8 cellular contexts compared by ENCODE assay signal in genomic region chr1:27536767-27537166, GRCh38. TPM values are rescaled to one million over a fixed set of nuclear protein-coding genes. Genes with fewer than 3 reads are reported as not detected.
A peak's percentile ranks its signal among the peaks of the same experiment; 100 is the strongest.
DNase-seq lines count a peak whose midpoint lies in the region; ATAC-seq and TF ChIP-seq lines count a peak whose summit lies in the region.

No MANE protein-coding gene starts in this region.

- no peaks in the 10 kb centered on the region for H3K9me3 Mint-ChIP-seq in T-cell

- peak overlapping the region; percentile 52 to 63 for H3K27ac ChIP-seq in prostate gland

- peaks cover 10% of the 10 kb centered on the region for H3K4me1 ChIP-seq in prostate gland (replicated peaks)

- no peak for TF ChIP-seq CTCF in prostate gland (IDR thresholded peaks at IDR 0.05)

- POLR2A ChIA-PET in T-cell (lab: Charles Lee), result no interaction called here

- WGBS in prostate gland, result 8% methylated on average over 11 of the region's 11 CpGs

- TF ChIP-seq POLR2A in prostate gland (IDR thresholded peaks at IDR 0.05), result no peak

- peaks cover 15% of the 10 kb centered on the region for H3K36me3 Mint-ChIP-seq in T-cell

- ATAC-seq in T-cell (replicated peaks in 1 of 4), result no peak

- intact Hi-C loops in prostate gland (cut with DNase I), result no loop called here

- H3K4me1 Mint-ChIP-seq in T-cell, result peaks cover 13 to 28% (median 23%) of the 10 kb centered on the region in 3 donors

- DNase-seq in ELF-1 (ENCODE audit: low read depth, low spot score), result peak; percentile 95
- peak; percentile 22 to 53 for DNase-seq in SHP77 (lab: John Stamatoyannopoulos, UW)
- peak; percentile 82 for DNase-seq in globus pallidus (ENCODE audit: low spot score)
- DNase-seq in prostate gland (ENCODE audit: low spot score), result no peak
- DNase-seq in activated CD8-positive, alpha-beta memory T cell treated with anti-CD3 and anti-CD28 coated beads for 24 hours, result no peak
- no peak for DNase-seq in DMS114 treated with DMSO at 0.1 percent for 48 hours (lab: John Stamatoyannopoulos, UW; ENCODE audit: unreplicated experiment)
- DNase-seq in T-cell, result no peak
- no peak for DNase-seq in dermis blood vessel endothelial cell

- no peaks in the 10 kb centered on the region for H3K27me3 ChIP-seq in prostate gland (replicated peaks; ENCODE audit: insufficient read depth)

- H3K27ac Mint-ChIP-seq in T-cell, result no peak overlapping the region

- no peaks in the 10 kb centered on the region for H3K36me3 ChIP-seq in prostate gland

- no peak overlapping the region for H3K4me3 Mint-ChIP-seq in T-cell

- H3K4me3 ChIP-seq in prostate gland, result no peak overlapping the region

- no peaks in the 10 kb centered on the region for H3K27me3 Mint-ChIP-seq in T-cell

- no peaks in the 10 kb centered on the region for H3K9me3 ChIP-seq in prostate gland

- CTCF ChIA-PET in T-cell (lab: Charles Lee), result no interaction called here

RNA-seq across cellular contexts. Expression of gene WASF2, which starts 46.8 kb away (rescaled TPM):
- total RNA-seq in prostate gland, result 10 to 100 TPM; 42.0 to 63.6 TPM
- total RNA-seq in T-cell, result 100 to 1,000 TPM; 145 to 161 (median 156) TPM
- 45.9 and 110 TPM in 2 replicates for total RNA-seq in dermis blood vessel endothelial cell

Comparison
In these comparisons a context has a peak if more than half of its experiments do, and no peak if none do; other contexts are left out.
1. DNase-seq: peak in ELF-1 (single experiment), SHP77 (2 of 2) and globus pallidus (single experiment); none in prostate gland (single experiment), activated CD8-positive, alpha-beta memory T cell treated with anti-CD3 and anti-CD28 coated beads for 24 hours (single experiment), DMS114 treated with DMSO at 0.1 percent for 48 hours (single experiment), T-cell (0 of 34) and dermis blood vessel endothelial cell (single experiment).